Comparison of ENCODE assay signal across 8 cellular contexts in genomic region chr14:54489318-54489683, GRCh38. TPM values are rescaled to one million over a fixed set of nuclear protein-coding genes. Genes with fewer than 3 reads are reported as not detected.
DNase-seq lines count a peak whose midpoint lies in the region; ATAC-seq and TF ChIP-seq lines count a peak whose summit lies in the region.

No MANE protein-coding gene starts in this region.

- H3K79me2 ChIP-seq in OCI-LY1 (ENCODE audit: insufficient read depth, low read length), result peaks cover 37% of the 10 kb centered on the region

- H4K20me1 ChIP-seq in OCI-LY1 (ENCODE audit: insufficient read depth, low read length), result no peaks in the 10 kb centered on the region

- TF ChIP-seq CTCF in OCI-LY1 (IDR thresholded peaks at IDR 0.05; ENCODE audit: low read length), result no peak
- TF ChIP-seq CTCF in psoas muscle (IDR thresholded peaks at IDR 0.05), result no peak

- H3K4me1 ChIP-seq in OCI-LY1 (ENCODE audit: insufficient read depth, low read length, severe bottlenecking) (peaks cover 34% of the 10 kb centered on the region), esophagus (ENCODE audit: control insufficient read depth in 2 of 2, insufficient read depth in 2 of 2, low read length in 1 of 2) (peaks cover 0 to 4% of the 10 kb centered on the region in 2 donors), psoas muscle (peaks cover 15% of the 10 kb centered on the region)

- no peaks in the 10 kb centered on the region for H3F3A ChIP-seq in OCI-LY1 (ENCODE audit: insufficient read depth, low read length)

- H3K4me3 ChIP-seq in OCI-LY1 (ENCODE audit: low read depth, low read length, poor library complexity, severe bottlenecking) (peak overlapping the region; percentile 95), esophagus (ENCODE audit: low read depth in 1 of 2, low read length in 2 of 2) (peak overlapping the region; percentile 75 to 92), psoas muscle (peak overlapping the region; percentile 99)

- 28 to 29% methylated on average over 5 of the region's 5 CpGs for whole genome bisulfite sequencing in esophagus, 2 donors
- 10 to 26% (median 19%) methylated on average over 5 of the region's 5 CpGs for WGBS in psoas muscle, 3 donors

- intact Hi-C loops in psoas muscle (cut with DNase I), result loop anchor here in 1 of 2 donors (1.0 kb wide), 1 partner anchor 20 kb away; the partner anchor contains the start of gene CGRRF1

- no peaks in the 10 kb centered on the region for H3K27me3 ChIP-seq in OCI-LY1 (ENCODE audit: insufficient read depth, low read length)
- no peaks in the 10 kb centered on the region for H3K27me3 ChIP-seq in esophagus (ENCODE audit: control insufficient read depth in 1 of 2, insufficient read depth in 2 of 2, low read length in 2 of 2)
- H3K27me3 ChIP-seq in psoas muscle (ENCODE audit: insufficient read depth in 3 of 3, low read length in 2 of 3), result peaks cover 0 to 1% (median 0%) of the 10 kb centered on the region in 3 donors

- no peaks in the 10 kb centered on the region for H3K9me2 ChIP-seq in OCI-LY1 (ENCODE audit: low read depth, low read length)

- peak overlapping the region; percentile 86 for H3K4me2 ChIP-seq in OCI-LY1 (ENCODE audit: low read length)

- no peaks in the 10 kb centered on the region for H3K9me3 ChIP-seq in OCI-LY1 (ENCODE audit: low read length)
- H3K9me3 ChIP-seq in esophagus (ENCODE audit: control insufficient read depth in 2 of 2, insufficient read depth in 1 of 2, low read depth in 1 of 2, low read length in 1 of 2), result no peaks in the 10 kb centered on the region
- no peaks in the 10 kb centered on the region for H3K9me3 ChIP-seq in psoas muscle

- DNase-seq in psoas muscle (no peak), midbrain (lab: John Stamatoyannopoulos, UW) (no peak), NCI-H1930 (lab: John Stamatoyannopoulos, UW) (no peak)

- H3K9ac ChIP-seq in OCI-LY1 (ENCODE audit: low read length), result peak overlapping the region; percentile 96

- H3K27ac ChIP-seq in OCI-LY1 (ENCODE audit: low read depth, low read length, poor library complexity, severe bottlenecking) (peak overlapping the region; percentile 15), esophagus (ENCODE audit: low read depth in 2 of 2, low read length in 1 of 2) (peak overlapping the region; percentile 80 to 96), psoas muscle (peak overlapping the region; percentile 97)

- ATAC-seq in GM19372 (IDR thresholded peaks at IDR 0.05; ENCODE audit: low read depth, unreplicated experiment) (peak; percentile 23), psoas muscle (no peak), HG02678 (IDR thresholded peaks at IDR 0.05; ENCODE audit: unreplicated experiment) (no peak), GM18861 (IDR thresholded peaks at IDR 0.05; ENCODE audit: unreplicated experiment) (no peak)

- peak overlapping the region; percentile 88 for H2AFZ ChIP-seq in OCI-LY1 (ENCODE audit: low read length)

- no peaks in the 10 kb centered on the region for H3K36me3 ChIP-seq in OCI-LY1 (ENCODE audit: insufficient read depth, low read length)
- H3K36me3 ChIP-seq in esophagus (ENCODE audit: control insufficient read depth in 2 of 2, insufficient read depth in 2 of 2, low read length in 1 of 2), result no peaks in the 10 kb centered on the region
- H3K36me3 ChIP-seq in psoas muscle (ENCODE audit: insufficient read depth in 1 of 2, low read depth in 1 of 2), result no peaks in the 10 kb centered on the region

RNA-seq across cellular contexts. Expression of gene GMFB, which starts 0.5 kb away (rescaled TPM):
- polyA plus RNA-seq in esophagus (10 to 100 TPM in 1 of 2 donors, 1 to 10 TPM in 1; 6.9 to 10.5 TPM), psoas muscle (10 to 100 TPM in 2 of 3 donors, 1 to 10 TPM in 1; 5.0 to 22.9 (median 19.3) TPM)
- total RNA-seq in psoas muscle, result 10 to 100 TPM; 11.5 to 14.6 (median 13.8) TPM

RNA-seq across cellular contexts. Expression of gene CGRRF1, which starts 20.4 kb away (rescaled TPM):
- polyA plus RNA-seq in esophagus, result 10 to 100 TPM in 1 of 2 donors, 1 to 10 TPM in 1; 7.8 to 10.6 TPM
- total RNA-seq in psoas muscle, result 10 to 100 TPM; 14.1 to 25.8 (median 22.7) TPM
- polyA plus RNA-seq in psoas muscle, result 10 to 100 TPM; 21.0 to 41.9 (median 21.6) TPM

RNA-seq across cellular contexts. Expression of gene CNIH1, which starts 48.1 kb away (rescaled TPM):
- polyA plus RNA-seq in esophagus (10 to 100 TPM; 41.6 to 91.4 TPM), psoas muscle (100 to 1,000 TPM in 2 of 3 donors, 10 to 100 TPM in 1; 85.8 to 172 (median 149) TPM)
- 10 to 100 TPM; 57.8 to 79.0 (median 63.0) TPM for total RNA-seq in psoas muscle

Comparison
In these comparisons a context has a peak if more than half of its experiments do, and no peak if none do; other contexts are left out.
1. H3K27ac ChIP-seq: peak in every context shown above with its lines; median percentile 97 in psoas muscle; 88 in esophagus; 15 in OCI-LY1.